In genomic region chr4:137968956-137969709, GRCh38 we compare ENCODE assay signal across 19 cellular contexts.
DNase-seq lines count a peak whose midpoint lies in the region; ATAC-seq, FAIRE-seq and TF ChIP-seq lines count a peak whose summit lies in the region.
"Had no signal": no experiment of that assay in that cellular context is flagged by ENCODE, and none has a peak within 500 bp of the region (broad histone marks: within the 10 kb centered on the region; RNA-seq: fewer than 3 reads in every experiment).

No MANE protein-coding gene starts in this region.

- FAIRE-seq in bronchial epithelial cell (lab: Jason Lieb, UNC): peak; percentile 18
- FAIRE-seq: TTC549 had no signal

- no peaks in the 10 kb centered on the region for H3K9me3 ChIP-seq in MG63
- H3K9me3 ChIP-seq: suprapubic skin had no signal

- H3K36me3 ChIP-seq in MG63 (no peaks in the 10 kb centered on the region), bronchial epithelial cell (ENCODE audit: control insufficient read depth, insufficient read depth, low read length) (no peaks in the 10 kb centered on the region)
- H3K36me3 ChIP-seq: suprapubic skin had no signal

- H3K4me3 ChIP-seq in MG63: no peak overlapping the region
- no peak overlapping the region for H3K4me3 ChIP-seq in bronchial epithelial cell (ENCODE audit: low read depth, low read length)
- H3K4me3 ChIP-seq: suprapubic skin had no signal

- no peak for TF ChIP-seq CTCF in bronchial epithelial cell (IDR thresholded peaks at IDR 0.05; ENCODE audit: insufficient read depth, low read length, severe bottlenecking)

- H3K27me3 ChIP-seq in MG63: no peaks in the 10 kb centered on the region
- no peaks in the 10 kb centered on the region for H3K27me3 ChIP-seq in bronchial epithelial cell (ENCODE audit: control insufficient read depth, insufficient read depth, low read length)
- H3K27me3 ChIP-seq: suprapubic skin had no signal

- ATAC-seq in HG03175 (IDR thresholded peaks at IDR 0.05; ENCODE audit: unreplicated experiment): no peak
- ATAC-seq in HG03378 (IDR thresholded peaks at IDR 0.05; ENCODE audit: unreplicated experiment): no peak
- ATAC-seq: left lobe of liver had no signal

- DNase-seq in AG08396 (ENCODE audit: low spot score): peak; percentile 11
- DNase-seq in MG63: peak; percentile 6
- no peak for DNase-seq in bronchial epithelial cell (ENCODE audit: low read depth)
- DNase-seq in glomerular visceral epithelial cell (ENCODE audit: extremely low spot score): peak; percentile 59
- DNase-seq in HPDE6-E6E7 (ENCODE audit: extremely low spot score): no peak
- DNase-seq in GDM1 (lab: John Stamatoyannopoulos, UW): no peak
- DNase-seq: activated CD4-positive, alpha-beta T cell treated with anti-CD3 and anti-CD28 coated beads, Interleukin-2, amount 50 U/mL, for 1 hour; activated gamma-delta T cell; amniotic stem cell; CD4-positive, alpha-beta memory T cell; DMS79; effector memory CD4-positive, alpha-beta T cell; foreskin melanocyte; NCI-H524 treated with DMSO at 0.1 percent for 48 hours had no signal

Comparison
In these comparisons a context has a peak if more than half of its experiments do, and no peak if none do; other contexts are left out.
1. DNase-seq: peak in AG08396 (single experiment), MG63 (single experiment) and glomerular visceral epithelial cell (single experiment); none in bronchial epithelial cell (single experiment), HPDE6-E6E7 (single experiment) and GDM1 (single experiment).